ENCODE assay signal across 18 cellular contexts in the genomic region with DNA sequence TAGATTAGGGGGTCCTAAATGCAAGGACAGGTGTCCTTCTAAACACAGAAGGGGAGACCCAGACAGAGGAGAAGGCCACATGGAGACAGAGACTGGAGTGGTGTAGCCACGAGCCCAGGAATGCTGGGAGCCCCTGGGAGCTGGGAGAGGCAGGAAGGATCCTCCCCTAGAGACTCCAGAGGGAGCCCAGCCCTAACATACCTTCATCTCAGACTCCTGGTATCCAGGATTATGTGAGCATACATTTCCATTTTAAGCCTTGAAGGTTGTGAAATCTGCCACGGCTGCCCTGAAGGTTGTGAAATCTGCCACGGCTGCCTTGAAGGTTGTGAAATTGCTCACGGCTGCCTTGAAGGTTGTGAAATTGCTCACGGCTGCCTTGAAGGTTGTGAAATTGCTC.
"Had no signal": no experiment of that assay in that cellular context is flagged by ENCODE, and none has a peak within 500 bp of the region (broad histone marks: within the 10 kb centered on the region; RNA-seq: fewer than 3 reads in every experiment).

No MANE protein-coding gene starts in this region.

- DNase-seq: activated naive CD4-positive, alpha-beta T cell; activated T-cell treated with anti-CD3 and anti-CD28 coated beads, Interleukin-2, amount 50 U/mL, for 4 hours; colonic mucosa; foreskin melanocyte; head of caudate nucleus; islet precursor cell; nephron progenitor cell; spleen; stimulated activated CD4-positive, alpha-beta T cell treated with anti-CD3 and anti-CD28 coated beads, Interleukin-1b, Interleukin-23, amount 100 ng/mL, for 48 hours; stimulated activated naive CD4-positive, alpha-beta T cell; substantia nigra; transverse colon had no signal

- H3K4me1 ChIP-seq: colonic mucosa, prostate gland, spleen, transverse colon had no signal

- FAIRE-seq: endothelial cell of umbilical vein had no signal

- H3K4me3 ChIP-seq: cardiac muscle cell, colonic mucosa, prostate gland, spleen, transverse colon had no signal

- ATAC-seq: activated CD4-positive, CD25-positive, alpha-beta regulatory T cell treated with anti-CD3 and anti-CD28 coated beads, Interleukin-2, amount 50 U/mL, for 24 hours; activated T-cell treated with anti-CD3 and anti-CD28 coated beads, Interleukin-2, amount 50 U/mL, for 4 hours; left lobe of liver; sciatic nerve had no signal

- H3K27me3 ChIP-seq: cardiac muscle cell, colonic mucosa, spleen, transverse colon had no signal

- H3K36me3 ChIP-seq: cardiac muscle cell, colonic mucosa, prostate gland, spleen, transverse colon had no signal

- H3K27ac ChIP-seq: cardiac muscle cell, colonic mucosa, prostate gland, spleen, transverse colon had no signal

- H3K9me3 ChIP-seq: colonic mucosa, prostate gland, transverse colon had no signal
